In the genomic region with DNA sequence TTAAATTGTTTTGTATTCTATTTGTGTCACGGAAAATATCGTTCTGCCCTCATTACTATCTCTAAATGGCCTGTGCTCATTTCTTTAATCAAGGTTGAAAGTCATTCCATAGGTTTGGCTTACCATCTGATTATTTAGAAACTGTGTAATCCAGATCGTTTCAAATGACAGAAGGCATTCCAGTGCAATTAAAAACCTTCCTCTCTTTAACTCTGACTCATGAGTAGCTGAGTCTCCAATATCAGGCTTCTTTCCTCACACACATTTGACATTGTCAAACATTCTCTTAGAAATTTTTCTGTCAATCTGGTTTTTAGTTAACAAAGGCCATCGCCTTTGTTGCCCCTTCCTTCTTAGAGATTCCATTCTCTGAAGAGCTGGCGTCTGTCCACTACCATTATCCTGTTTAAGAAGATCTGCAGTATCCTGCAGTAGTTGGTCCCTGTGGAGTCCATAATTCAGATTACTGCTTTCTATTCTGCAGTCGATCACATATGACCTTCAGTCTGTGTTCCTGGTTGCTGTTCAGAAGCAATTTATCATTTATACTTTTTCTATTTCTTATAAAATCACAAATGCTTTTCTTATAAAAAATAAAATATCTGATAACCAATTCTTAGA, we compare ENCODE assay signal across 20 cellular contexts. TPM values are rescaled to one million over a fixed set of nuclear protein-coding genes. Genes with fewer than 3 reads are reported as not detected.
DNase-seq lines count a peak whose midpoint lies in the region; ATAC-seq, FAIRE-seq and TF ChIP-seq lines count a peak whose summit lies in the region.
"Had no signal": no experiment of that assay in that cellular context is flagged by ENCODE, and none has a peak within 500 bp of the region (broad histone marks: within the 10 kb centered on the region; RNA-seq: fewer than 3 reads in every experiment).

No MANE protein-coding gene starts in this region.

- intact Hi-C loops in heart left ventricle (cut with DNase I), result no loop called here
- intact Hi-C loops in cardiac septum (cut with DNase I), result no loop called here
- intact Hi-C loops in PC-9 (cut with micrococcal nuclease; ENCODE audit: unreplicated experiment), result no loop called here
- intact Hi-C loops in HepG2 (cut with micrococcal nuclease; ENCODE audit: unreplicated experiment), result no loop called here
- intact Hi-C loops in testis (cut with DNase I; ENCODE audit: low total_unique reads), result no loop called here

- TF ChIP-seq POLR2A in heart left ventricle (IDR thresholded peaks at IDR 0.05) (no peak), HepG2 (IDR thresholded peaks at IDR 0.05; ENCODE audit: insufficient read depth in 1 of 2, low read depth in 2 of 2, low read length in 2 of 2) (no peak), testis (IDR thresholded peaks at IDR 0.05) (no peak)

- H3K9me3 ChIP-seq in heart left ventricle (no peaks in the 10 kb centered on the region), PC-9 (ENCODE audit: insufficient read depth, low read depth) (no peaks in the 10 kb centered on the region), skeletal muscle tissue (ENCODE audit: control insufficient read depth in 3 of 3, low read length in 3 of 3) (no peaks in the 10 kb centered on the region), HepG2 (ENCODE audit: low read length) (no peaks in the 10 kb centered on the region), testis (no peaks in the 10 kb centered on the region)
- H3K9me3 ChIP-seq: Caco-2 had no signal

- in situ Hi-C loops in HepG2 (cut with HindIII; ENCODE audit: extremely low pct_ligation_motif_present, low pct_unique_long_range_greater_than_20kb), result no loop called here

- H3K27me3 ChIP-seq in heart left ventricle (no peaks in the 10 kb centered on the region), PC-9 (ENCODE audit: insufficient read depth, low read depth) (no peaks in the 10 kb centered on the region), skeletal muscle tissue (ENCODE audit: control insufficient read depth in 3 of 3, insufficient read depth in 3 of 3, low read length in 3 of 3) (no peaks in the 10 kb centered on the region), HepG2 (ENCODE audit: control insufficient read depth in 1 of 2, insufficient read depth in 2 of 2, low read length in 2 of 2) (no peaks in the 10 kb centered on the region), testis (no peaks in the 10 kb centered on the region)

- H3K4me1 ChIP-seq in heart left ventricle (peaks cover 0 to 19% (median 3%) of the 10 kb centered on the region in 12 donors), PC-9 (replicated peaks; ENCODE audit: insufficient read depth) (no peaks in the 10 kb centered on the region), skeletal muscle tissue (ENCODE audit: control insufficient read depth in 3 of 3, insufficient read depth in 3 of 3, low read length in 3 of 3) (peaks cover 4 to 8% (median 8%) of the 10 kb centered on the region in 3 donors), HepG2 (ENCODE audit: insufficient read depth, low read length) (no peaks in the 10 kb centered on the region), testis (peaks cover 10% of the 10 kb centered on the region)
- H3K4me1 ChIP-seq: Caco-2 had no signal

- WGBS in heart left ventricle, 4 donors, result 33 to 41% (median 37%) methylated on average over 6 of the region's 6 CpGs
- 9% methylated on average over 6 of the region's 6 CpGs for WGBS in HepG2 (ENCODE audit: low lambda C conversion rate)
- WGBS in testis, 2 donors, result 71 to 84% methylated on average over 6 of the region's 6 CpGs

- H3K9ac ChIP-seq in skeletal muscle tissue (ENCODE audit: low read depth in 1 of 3, low read length in 3 of 3) (peak overlapping the region; percentile 62 to 75 (median 72)), HepG2 (ENCODE audit: insufficient read depth, low read depth, low read length) (no peak overlapping the region)
- H3K9ac ChIP-seq: KMS-11 had no signal

- no peaks in the 10 kb centered on the region for H3F3A ChIP-seq in PC-9 (ENCODE audit: insufficient read depth, low read depth)

- CTCF ChIA-PET in PC-9 (lab: Charles Lee), result no interaction called here
- CTCF ChIA-PET in HepG2 (lab: Yijun Ruan, JAX; ENCODE audit: low intra/inter-chr PET ratio, low total read pairs), result no interaction called here

- H3K27ac ChIP-seq in heart left ventricle (peak overlapping the region in 9 of 12 donors; percentile 22 to 80 (median 55)), PC-9 (no peak overlapping the region), skeletal muscle tissue (ENCODE audit: low read depth, low read length) (peak overlapping the region; percentile 98), HepG2 (ENCODE audit: extremely low read length, insufficient read depth, low read length) (no peak overlapping the region), testis (no peak overlapping the region)
- H3K27ac ChIP-seq: HL-60, KMS-11 had no signal

- no peak for DNase-seq in heart left ventricle
- no peak for DNase-seq in cardiac septum (ENCODE audit: low spot score)
- no peak for DNase-seq in PC-9
- peak; percentile 36 for DNase-seq in myocyte (ENCODE audit: low read depth)
- no peak for DNase-seq in NCI-H1694 (lab: John Stamatoyannopoulos, UW)
- DNase-seq in HepG2 (ENCODE audit: low spot score), result no peak
- no peak for DNase-seq in testis
- DNase-seq: Caco-2, DMS79, MM.1S, NCI-H1105, NCI-H187 treated with DMSO at 0.1 percent for 48 hours, NCI-H526, SHP77 had no signal

- FAIRE-seq in HepG2 (lab: Jason Lieb, UNC), result no peak
- FAIRE-seq: A204.1, G401.6, GM12892 had no signal

- TF ChIP-seq EP300 in HepG2 (IDR thresholded peaks at IDR 0.05; ENCODE audit: low read depth in 2 of 2, low read length in 2 of 2) (no peak), HepG2 (CRISPR knock-in tag; IDR thresholded peaks at IDR 0.05; ENCODE audit: borderline replicate concordance) (no peak)

- H3K36me3 ChIP-seq in heart left ventricle (no peaks in the 10 kb centered on the region), PC-9 (ENCODE audit: low read depth) (no peaks in the 10 kb centered on the region), skeletal muscle tissue (ENCODE audit: control insufficient read depth in 3 of 3, insufficient read depth in 3 of 3, low read length in 3 of 3) (no peaks in the 10 kb centered on the region), HepG2 (replicated peaks in 1 of 2; ENCODE audit: control insufficient read depth in 1 of 2, insufficient read depth in 2 of 2, low read length in 2 of 2) (no peaks in the 10 kb centered on the region), testis (ENCODE audit: low read depth, missing control alignments) (no peaks in the 10 kb centered on the region)

- no peak for TF ChIP-seq RAD21 in HepG2 (CRISPR knock-in tag; IDR thresholded peaks at IDR 0.05)

- H3K79me2 ChIP-seq in PC-9 (ENCODE audit: low read depth) (no peaks in the 10 kb centered on the region), HepG2 (ENCODE audit: insufficient read depth, low read length) (no peaks in the 10 kb centered on the region)

- BruUV-seq in PC-9 (replicated peaks; lab: Mats Ljungman, UMichigan), result no TSS peak
- no TSS peak for BruUV-seq in HepG2 (replicated peaks; lab: Mats Ljungman, UMichigan)

- H4K20me1 ChIP-seq in PC-9 (ENCODE audit: insufficient read depth) (no peaks in the 10 kb centered on the region), HepG2 (ENCODE audit: insufficient read depth, low read length) (no peaks in the 10 kb centered on the region)

- peak overlapping the region; percentile 46; the same call in 1 of the 2 replicates for H2AFZ ChIP-seq in PC-9
- H2AFZ ChIP-seq in HepG2 (ENCODE audit: low read length), result no peak overlapping the region

- H3K4me2 ChIP-seq in PC-9, result no peak overlapping the region
- no peak overlapping the region for H3K4me2 ChIP-seq in HepG2 (ENCODE audit: low read depth, low read length)
- H3K4me2 ChIP-seq: KMS-11 had no signal

- TF ChIP-seq CTCF in heart left ventricle (IDR thresholded peaks at IDR 0.05) (no peak), PC-9 (conservative IDR thresholded peaks at IDR 0.05) (no peak), HepG2 (CRISPR knock-in tag; IDR thresholded peaks at IDR 0.05) (no peak), testis (IDR thresholded peaks at IDR 0.05) (no peak)

- POLR2A ChIA-PET in PC-9 (lab: Charles Lee; ENCODE audit: unreplicated experiment), result no interaction called here
- POLR2A ChIA-PET in HepG2 (lab: Yijun Ruan, JAX), result no interaction called here

- ATAC-seq in heart left ventricle (no peak), HepG2 (no peak)

- no peaks in the 10 kb centered on the region for H3K9me2 ChIP-seq in PC-9 (ENCODE audit: insufficient read depth)

- H3K4me3 ChIP-seq in heart left ventricle, result no peak overlapping the region
- H3K4me3 ChIP-seq in PC-9, result no peak overlapping the region
- peak overlapping the region in 2 of 3 donors; percentile 39 to 46 for H3K4me3 ChIP-seq in skeletal muscle tissue (ENCODE audit: low read length in 3 of 3)
- H3K4me3 ChIP-seq in HepG2 (replicated peaks in 1 of 3; ENCODE audit: insufficient read depth in 1 of 3, low read depth in 2 of 3, low read length in 3 of 3), result no peak overlapping the region
- no peak overlapping the region for H3K4me3 ChIP-seq in testis

RNA-seq across cellular contexts. Expression of a gene that starts 3.9 kb away (rescaled TPM):
- total RNA-seq in heart left ventricle (100 to 1,000 TPM; 283 to 540 (median 381) TPM), cardiac septum (490 TPM), PC-9 (2021) (not detected in 2 replicates), myocyte (2.7 and 12.8 TPM in 2 replicates), skeletal muscle tissue (73.1 TPM), HepG2 (2016; rRNA removed; fragmentation: Illumina TruSeq; extraction: Trizol) (not detected in 2 replicates), testis (1 to 10 TPM; 3.2 to 3.7 TPM)
- polyA plus RNA-seq in heart left ventricle (100 to 1,000 TPM in 1 of 2 donors, 10 to 100 TPM in 1; 39.0 to 577 TPM), HepG2 (2011; rRNA removed) (not detected in 2 replicates), testis (ENCODE audit: insufficient read depth, low read depth, low replicate concordance) (2.8 TPM)
- 0.74 TPM for polyA plus RNA-seq in myocyte (2012)
- not detected in 2 replicates for total RNA-seq in HepG2 (2016; cell fraction: cytosol; rRNA removed; fragmentation: Illumina TruSeq; extraction: Trizol; ENCODE audit: low read depth)
- total RNA-seq in HepG2 (2016; cell fraction: insoluble cytoplasmic fraction; rRNA removed; fragmentation: Illumina TruSeq; extraction: Trizol), result not detected in 2 replicates
- total RNA-seq in HepG2 (2016; cell fraction: membrane; rRNA removed; fragmentation: Illumina TruSeq; extraction: Trizol), result not detected in 2 replicates
- total RNA-seq in HepG2 (2016; cell fraction: nucleus; rRNA removed; fragmentation: Illumina TruSeq; extraction: Trizol), result not detected in 2 replicates
- polyA plus RNA-seq in HepG2 (2011; cell fraction: cytosol; rRNA removed), result not detected in 2 replicates
- not detected in 2 replicates for polyA plus RNA-seq in HepG2 (2011; cell fraction: nucleus; rRNA removed)
- polyA plus RNA-seq in HepG2 (2012), result not detected in 2 replicates
- not detected in 2 replicates for polyA plus RNA-seq in HepG2 (2016; cell fraction: cytosol; fragmentation: Illumina TruSeq; extraction: Trizol; ENCODE audit: low read depth)
- not detected in 2 replicates for polyA plus RNA-seq in HepG2 (2016; cell fraction: insoluble cytoplasmic fraction; fragmentation: Illumina TruSeq; extraction: Trizol; ENCODE audit: low read depth)
- not detected in 2 replicates for polyA plus RNA-seq in HepG2 (2016; cell fraction: membrane; fragmentation: Illumina TruSeq; extraction: Trizol; ENCODE audit: low read depth)
- not detected in 2 replicates for polyA plus RNA-seq in HepG2 (2016; cell fraction: nucleus; fragmentation: Illumina TruSeq; extraction: Trizol; ENCODE audit: insufficient read depth, low read depth)
- polyA minus RNA-seq in HepG2 (2011; rRNA and poly(A)+ RNA removed; ENCODE audit: low replicate concordance), result not detected in 2 replicates
- not detected in 2 replicates for polyA minus RNA-seq in HepG2 (2011; cell fraction: cytosol; rRNA and poly(A)+ RNA removed)
- not detected in 2 replicates for polyA minus RNA-seq in HepG2 (2011; cell fraction: nucleus; rRNA and poly(A)+ RNA removed)
- total RNA-seq: Caco-2 had no signal

Comparison
In these comparisons a context has a peak if more than half of its experiments do, and no peak if none do; other contexts are left out.
1. H3K27ac ChIP-seq: peak in heart left ventricle (9 of 12) and skeletal muscle tissue (single experiment); none in PC-9 (single experiment), HepG2 (single experiment) and testis (0 of 2).
2. H3K4me3 ChIP-seq: peak in skeletal muscle tissue (2 of 3); none in heart left ventricle (0 of 12), PC-9 (single experiment), HepG2 (0 of 3) and testis (0 of 2).